ENCODE assay signal across 2 cellular contexts in genomic region chr14:92680330-92680729, GRCh38.
TF ChIP-seq lines count a peak whose summit lies in the region.

No MANE protein-coding gene starts in this region.

TF ChIP-seq in GM12878, 131 proteins besides CTCF, POLR2A, EP300 and RAD21:
- peak; percentile 59 for TF ChIP-seq NR2F1 (conservative IDR thresholded peaks at IDR 0.05)

TF ChIP-seq in HepG2, 621 proteins besides CTCF, POLR2A, EP300 and RAD21:
- TF ChIP-seq ZNF264 (CRISPR knock-in tag; IDR thresholded peaks at IDR 0.05): peak; percentile 94
